Comparison of ENCODE assay signal across 1 cellular context in genomic region chr4:152777488-152777887, GRCh38.
TF ChIP-seq lines count a peak whose summit lies in the region.

No MANE protein-coding gene starts in this region.

TF ChIP-seq in GM23338, 12 proteins besides CTCF, POLR2A, EP300 and RAD21 (continued from another document):
- TF ChIP-seq ZNF462 (CRISPR knock-in tag; IDR thresholded peaks at IDR 0.05) (no peak), REST (IDR thresholded peaks at IDR 0.05; ENCODE audit: unreplicated experiment) (no peak), ZNF331 (CRISPR knock-in tag; IDR thresholded peaks at IDR 0.05; ENCODE audit: low read depth) (no peak), NANOG (IDR thresholded peaks at IDR 0.05; ENCODE audit: borderline replicate concordance) (no peak), CREB1 (CRISPR knock-in tag; IDR thresholded peaks at IDR 0.05; ENCODE audit: low read depth) (no peak), EZH2phosphoT487 (IDR thresholded peaks at IDR 0.05; ENCODE audit: unreplicated experiment) (no peak), POLR2AphosphoS5 (IDR thresholded peaks at IDR 0.05; ENCODE audit: low read depth) (no peak), JUNB (IDR thresholded peaks at IDR 0.05; ENCODE audit: unreplicated experiment) (no peak)
